In the genomic region with DNA sequence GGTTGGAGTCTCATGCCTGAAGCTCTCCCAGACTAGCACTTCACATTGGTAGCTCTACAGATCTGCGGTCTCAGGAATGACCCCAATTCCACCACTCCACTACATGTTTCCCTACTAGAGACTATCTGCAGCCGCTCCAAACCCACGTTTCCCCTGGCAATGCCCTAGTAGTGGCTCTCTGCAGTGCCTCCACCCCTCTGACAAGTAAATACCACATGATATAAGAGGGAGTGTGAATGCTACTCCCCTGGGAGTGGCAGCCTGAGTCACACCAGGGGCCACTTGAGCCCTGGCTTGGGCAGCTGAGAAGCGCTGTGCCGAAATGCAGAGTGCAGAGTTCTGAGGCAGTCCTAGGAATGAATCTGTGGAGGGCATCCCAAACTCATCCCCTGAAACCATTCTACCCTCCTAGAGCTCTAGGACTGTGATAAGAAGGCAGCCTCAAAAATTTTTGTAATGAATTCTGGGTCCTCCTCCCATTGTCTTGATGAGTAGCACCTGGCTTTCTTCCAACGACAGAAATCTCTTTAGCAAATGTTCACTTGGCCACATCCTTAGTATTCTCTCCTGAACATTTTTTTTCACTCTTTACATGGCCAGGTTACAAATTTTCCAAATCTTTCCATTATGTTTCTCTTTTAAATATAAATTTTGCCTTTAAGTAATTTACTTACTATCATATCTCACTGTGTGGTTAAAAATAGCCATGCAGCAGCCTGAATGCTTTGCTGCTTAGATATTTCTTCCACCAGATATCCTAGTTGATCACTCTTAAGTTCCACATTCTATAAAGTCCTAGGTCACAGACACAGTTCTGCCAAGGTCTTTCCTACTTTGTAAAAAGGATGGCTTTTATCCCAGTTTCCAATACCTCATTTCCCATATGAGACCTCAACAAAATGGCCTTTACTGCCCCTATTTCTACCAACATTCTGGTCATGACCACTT, we compare ENCODE assay signal across 14 cellular contexts.
DNase-seq lines count a peak whose midpoint lies in the region; ATAC-seq, FAIRE-seq and TF ChIP-seq lines count a peak whose summit lies in the region.
"Had no signal": no experiment of that assay in that cellular context is flagged by ENCODE, and none has a peak within 500 bp of the region (broad histone marks: within the 10 kb centered on the region; RNA-seq: fewer than 3 reads in every experiment).

No MANE protein-coding gene starts in this region.

- DNase-seq in NCI-H1417 (lab: John Stamatoyannopoulos, UW) (peak; percentile 52 to 81 (median 76)), NCI-H1417 treated with DMSO at 0.1 percent for 48 hours (lab: John Stamatoyannopoulos, UW) (no peak), RWPE1 (ENCODE audit: low spot score) (peak; percentile 36), cardiac muscle cell (ENCODE audit: low read depth in 1 of 2, low spot score in 1 of 2) (peak in 1 of 2 donors; percentile 31), thoracic aorta (ENCODE audit: low spot score) (no peak), NCI-H2171 (lab: John Stamatoyannopoulos, UW) (no peak), kidney (no peak), NCI-H2196 treated with DMSO at 0.1 percent for 48 hours (lab: John Stamatoyannopoulos, UW; ENCODE audit: unreplicated experiment) (no peak)
- DNase-seq: activated CD4-positive, alpha-beta T cell treated with anti-CD3 and anti-CD28 coated beads for 1 hour; dorsolateral prefrontal cortex; naive B cell; stimulated activated naive CD8-positive, alpha-beta T cell treated with anti-CD3 and anti-CD28 coated beads, Interleukin-15, Interleukin-2, amounts not matched to agents 100 U/mL and 50 U/mL, for 24 hours had no signal

- POLR2A ChIA-PET in RWPE1 (lab: Yijun Ruan, JAX; ENCODE audit: low non-redundant PET), result no interaction called here

- ATAC-seq in thoracic aorta (ENCODE audit: insufficient number of reproducible peaks, low FRiP score, low read depth), result no peak
- ATAC-seq: Panc1 had no signal

- CTCF ChIA-PET in RWPE1 (lab: Yijun Ruan, JAX), result interaction anchor here (0.6 kb wide), 1 partner anchor 13 kb away, joined by 3 read pairs; no protein-coding TSS in a partner anchor

- H3K27ac ChIP-seq in RWPE1 (peak overlapping the region; percentile 8; the same call in 1 of the 2 replicates), cardiac muscle cell (peak overlapping the region; percentile 18), thoracic aorta (peak overlapping the region; percentile 36 to 59), kidney (ENCODE audit: low read depth in 2 of 2, low read length in 2 of 2) (no peak overlapping the region)
- H3K27ac ChIP-seq: 22Rv1, dorsolateral prefrontal cortex had no signal

- H3K36me3 ChIP-seq in cardiac muscle cell (no peaks in the 10 kb centered on the region), thoracic aorta (no peaks in the 10 kb centered on the region), kidney (ENCODE audit: control insufficient read depth in 1 of 2, insufficient read depth in 2 of 2, low read length in 2 of 2) (no peaks in the 10 kb centered on the region)

- no peaks in the 10 kb centered on the region for H3K27me3 ChIP-seq in cardiac muscle cell
- H3K27me3 ChIP-seq in thoracic aorta (replicated peaks; ENCODE audit: insufficient read depth), result no peaks in the 10 kb centered on the region
- H3K27me3 ChIP-seq: dorsolateral prefrontal cortex had no signal

- H3K9me3 ChIP-seq in cardiac muscle cell (ENCODE audit: low read depth) (no peaks in the 10 kb centered on the region), thoracic aorta (no peaks in the 10 kb centered on the region), kidney (ENCODE audit: control insufficient read depth in 1 of 2, low read length in 2 of 2) (peaks cover 0 to 8% of the 10 kb centered on the region in 2 donors)

- intact Hi-C loops in kidney (cut with DNase I), result no loop called here

- TF ChIP-seq CTCF in RWPE1 (conservative IDR thresholded peaks at IDR 0.05; ENCODE audit: low read depth) (no peak), cardiac muscle cell (IDR thresholded peaks at IDR 0.05; ENCODE audit: low read depth, low read length) (no peak), thoracic aorta (IDR thresholded peaks at IDR 0.05) (no peak), kidney (IDR thresholded peaks at IDR 0.05; ENCODE audit: borderline replicate concordance, extremely low read depth, insufficient read depth) (no peak)

- H3K4me3 ChIP-seq in cardiac muscle cell, result no peak overlapping the region
- peak overlapping the region; percentile 4 for H3K4me3 ChIP-seq in thoracic aorta
- H3K4me3 ChIP-seq in kidney (ENCODE audit: low read length in 2 of 2), result no peak overlapping the region
- H3K4me3 ChIP-seq: dorsolateral prefrontal cortex had no signal

- no peak overlapping the region for H3K9ac ChIP-seq in kidney (ENCODE audit: low read length in 2 of 2)

- no peak for FAIRE-seq in kidney (lab: Jason Lieb, UNC)

- H3K4me1 ChIP-seq in cardiac muscle cell (ENCODE audit: low read depth), result peaks cover 8% of the 10 kb centered on the region
- peaks cover 14 to 18% of the 10 kb centered on the region in 2 donors for H3K4me1 ChIP-seq in thoracic aorta (ENCODE audit: control insufficient read depth in 1 of 2, low read depth in 2 of 2)
- no peaks in the 10 kb centered on the region for H3K4me1 ChIP-seq in kidney (ENCODE audit: control insufficient read depth in 1 of 2, insufficient read depth in 1 of 2, low read depth in 1 of 2, low read length in 2 of 2)

Comparison
In these comparisons a context has a peak if more than half of its experiments do, and no peak if none do; other contexts are left out.
1. DNase-seq: peak in NCI-H1417 (3 of 3) and RWPE1 (single experiment); none in NCI-H1417 treated with DMSO at 0.1 percent for 48 hours (single experiment), thoracic aorta (single experiment), NCI-H2171 (single experiment), kidney (single experiment) and NCI-H2196 treated with DMSO at 0.1 percent for 48 hours (single experiment).
2. H3K27ac ChIP-seq: peak in RWPE1 (single experiment), cardiac muscle cell (single experiment) and thoracic aorta (2 of 2); none in kidney (0 of 2).